24 cellular contexts compared by ENCODE assay signal in the genomic region with DNA sequence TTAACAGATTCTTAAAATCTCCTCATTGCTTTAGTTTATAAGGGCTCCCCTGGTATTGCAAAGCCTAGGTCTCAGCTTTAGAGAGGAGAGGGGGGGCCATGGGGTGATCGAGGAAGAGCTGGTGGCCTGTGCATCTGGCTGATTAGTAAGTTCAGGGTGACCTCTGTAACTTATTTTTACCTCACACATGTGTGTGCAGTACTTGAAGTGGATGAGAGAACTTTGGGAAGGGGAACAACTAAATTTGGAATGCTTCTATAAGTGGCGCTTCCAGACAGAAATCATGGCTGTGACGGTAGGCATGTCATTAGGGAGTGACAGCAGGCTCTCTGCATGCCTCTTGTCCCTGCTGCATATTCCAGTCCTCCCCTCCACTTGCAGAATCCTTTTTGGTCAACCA. TPM values are rescaled to one million over a fixed set of nuclear protein-coding genes. Genes with fewer than 3 reads are reported as not detected.
"Had no signal": no experiment of that assay in that cellular context is flagged by ENCODE, and none has a peak within 500 bp of the region (broad histone marks: within the 10 kb centered on the region; RNA-seq: fewer than 3 reads in every experiment).

No MANE protein-coding gene starts in this region.

- H3K4me3 ChIP-seq: Peyer's patch had no signal

- ATAC-seq: activated CD8-positive, alpha-beta T cell treated with anti-CD3 and anti-CD28 coated beads for 36 hours; activated T-cell treated with anti-CD3 and anti-CD28 coated beads, Interleukin-2, amount 50 U/mL, for 72 hours; activated T-helper 17 cell treated with anti-CD3 and anti-CD28 coated beads, Interleukin-2, amount 50 U/mL, for 72 hours had no signal

- H3K27me3 Mint-ChIP-seq: activated CD4-positive, alpha-beta T cell treated with anti-CD3 and anti-CD28 coated beads, Interleukin-2, amount 10 ng/mL, durations not matched to agents 24 days and 14 days; activated CD8-positive, alpha-beta T cell treated with anti-CD3 and anti-CD28 coated beads for 36 hours had no signal

- H3K36me3 Mint-ChIP-seq: activated naive CD8-positive, alpha-beta T cell treated with anti-CD3 and anti-CD28 coated beads for 36 hours had no signal

- H3K9me3 ChIP-seq: Peyer's patch had no signal

- H3K27me3 ChIP-seq: brain microvascular endothelial cell, Peyer's patch had no signal

- H3K9me3 Mint-ChIP-seq: activated CD4-positive, alpha-beta T cell treated with anti-CD3 and anti-CD28 coated beads, Interleukin-2, amount 10 ng/mL, durations not matched to agents 24 days and 14 days; T-helper 1 cell treated with Interleukin-12 subunit alpha and Interleukin-12 subunit beta and Interleukin-4 antibody, amounts not matched to agents 30 μg/mL and 1 μg/mL, for 36 hours; T-helper 2 cell treated with Interferon-gamma antibody and Interleukin-4, amounts not matched to agents 5 μg/mL and 100 μg/mL, for 36 hours had no signal

- H3K4me3 Mint-ChIP-seq: activated CD4-positive, alpha-beta T cell treated with anti-CD3 and anti-CD28 coated beads, Interleukin-2, amount 10 ng/mL, durations not matched to agents 24 days and 14 days; activated CD8-positive, alpha-beta T cell treated with anti-CD3 and anti-CD28 coated beads for 36 hours; activated naive CD8-positive, alpha-beta T cell treated with anti-CD3 and anti-CD28 coated beads for 36 hours; activated T-cell treated with anti-CD3 and anti-CD28 coated beads, Interleukin-2, amount 50 U/mL, for 72 hours; activated T-helper 17 cell treated with anti-CD3 and anti-CD28 coated beads, Interleukin-2, amount 50 U/mL, for 72 hours; T-helper 1 cell treated with Interleukin-12 subunit alpha and Interleukin-12 subunit beta and Interleukin-4 antibody, amounts not matched to agents 30 μg/mL and 1 μg/mL, for 36 hours; T-helper 2 cell treated with Interferon-gamma antibody and Interleukin-4, amounts not matched to agents 5 μg/mL and 100 μg/mL, for 36 hours had no signal

- H3K4me1 Mint-ChIP-seq: activated CD4-positive, alpha-beta T cell treated with anti-CD3 and anti-CD28 coated beads, Interleukin-2, amount 10 ng/mL, durations not matched to agents 24 days and 14 days; activated naive CD8-positive, alpha-beta T cell treated with anti-CD3 and anti-CD28 coated beads for 36 hours; activated T-helper 17 cell treated with anti-CD3 and anti-CD28 coated beads, Interleukin-2, amount 50 U/mL, for 72 hours had no signal

- H3K27ac ChIP-seq: brain microvascular endothelial cell, Peyer's patch had no signal

- DNase-seq: activated CD4-positive, alpha-beta T cell treated with anti-CD3 and anti-CD28 coated beads, Interleukin-2, amount 10 ng/mL, durations not matched to agents 24 days and 14 days; activated CD4-positive, alpha-beta T cell treated with anti-CD3 and anti-CD28 coated beads, Interleukin-2, amount 50 U/mL, for 4 hours; activated CD8-positive, alpha-beta T cell treated with anti-CD3 and anti-CD28 coated beads for 36 hours; activated effector memory CD4-positive, alpha-beta T cell treated with anti-CD3 and anti-CD28 coated beads, Interleukin-2, amount 50 U/mL, for 16 hours; activated naive CD4-positive, alpha-beta T cell; activated naive CD4-positive, alpha-beta T cell treated with anti-CD3 and anti-CD28 coated beads, Interleukin-2, amount 50 U/mL, for 16 hours; activated naive CD8-positive, alpha-beta T cell treated with anti-CD3 and anti-CD28 coated beads for 36 hours; activated T-cell treated with anti-CD3 and anti-CD28 coated beads, Interleukin-2, amount 50 U/mL, for 1 hour; activated T-cell treated with anti-CD3 and anti-CD28 coated beads, Interleukin-2, amount 50 U/mL, for 72 hours; amniotic stem cell; aorta; brain microvascular endothelial cell; Karpas-422; NCI-H1105 treated with DMSO at 0.1 percent for 48 hours; NCI-H1436; NCI-H1694 treated with DMSO at 0.1 percent for 48 hours; NCI-H2029; NCI-H345; NCI-H524 treated with DMSO at 0.1 percent for 48 hours; Peyer's patch; RPMI8226 had no signal

- H3K36me3 ChIP-seq: brain microvascular endothelial cell, Peyer's patch had no signal

- H3K27ac Mint-ChIP-seq: activated CD4-positive, alpha-beta T cell treated with anti-CD3 and anti-CD28 coated beads, Interleukin-2, amount 10 ng/mL, durations not matched to agents 24 days and 14 days; activated CD8-positive, alpha-beta T cell treated with anti-CD3 and anti-CD28 coated beads for 36 hours; activated naive CD8-positive, alpha-beta T cell treated with anti-CD3 and anti-CD28 coated beads for 36 hours; activated T-cell treated with anti-CD3 and anti-CD28 coated beads, Interleukin-2, amount 50 U/mL, for 72 hours; activated T-helper 17 cell treated with anti-CD3 and anti-CD28 coated beads, Interleukin-2, amount 50 U/mL, for 72 hours; T-helper 1 cell treated with Interleukin-12 subunit alpha and Interleukin-12 subunit beta and Interleukin-4 antibody, amounts not matched to agents 30 μg/mL and 1 μg/mL, for 36 hours; T-helper 2 cell treated with Interferon-gamma antibody and Interleukin-4, amounts not matched to agents 5 μg/mL and 100 μg/mL, for 36 hours had no signal

- H3K4me1 ChIP-seq: Peyer's patch had no signal

RNA-seq across cellular contexts. Expression of gene FRAS1, which starts 41.9 kb away (rescaled TPM):
- total RNA-seq: activated CD4-positive, alpha-beta T cell treated with anti-CD3 and anti-CD28 coated beads, Interleukin-2, amount 10 ng/mL, durations not matched to agents 24 days and 14 days; activated T-helper 17 cell treated with anti-CD3 and anti-CD28 coated beads, Interleukin-2, amount 50 U/mL, for 72 hours had no signal
